Comparison of ENCODE assay signal across 17 cellular contexts in genomic region chr2:54617409-54617808, GRCh38.
DNase-seq lines count a peak whose midpoint lies in the region; ATAC-seq and TF ChIP-seq lines count a peak whose summit lies in the region.
"Had no signal": no experiment of that assay in that cellular context is flagged by ENCODE, and none has a peak within 500 bp of the region (broad histone marks: within the 10 kb centered on the region; RNA-seq: fewer than 3 reads in every experiment).

No MANE protein-coding gene starts in this region.

- TF ChIP-seq POLR2A in esophagus muscularis mucosa (IDR thresholded peaks at IDR 0.05; ENCODE audit: low read depth): no peak

- CTCF ChIA-PET in naive thymus-derived CD4-positive, alpha-beta T cell (lab: Charles Lee): interaction anchor here (0.6 to 1.6 kb wide), 4 partner anchors 13 to 94 kb away, joined by 3 read pairs; no protein-coding TSS in a partner anchor

- DNase-seq in LNCaP clone FGC (ENCODE audit: low read depth) (peak; percentile 46), esophagus muscularis mucosa (ENCODE audit: extremely low spot score) (no peak), NCI-H345 treated with DMSO at 0.1 percent for 48 hours (lab: John Stamatoyannopoulos, UW; ENCODE audit: unreplicated experiment) (no peak), NCI-H1417 (lab: John Stamatoyannopoulos, UW) (no peak)
- DNase-seq in naive thymus-derived CD4-positive, alpha-beta T cell: no peak
- DNase-seq: BE2C, DMS 273 treated with DMSO at 0.1 percent for 48 hours, EL, MG63, NCI-H1092 treated with DMSO at 0.1 percent for 48 hours, NCI-H1694 treated with DMSO at 0.1 percent for 48 hours, NCI-H446, NCI-H748 treated with DMSO at 0.1 percent for 48 hours, PC-3 had no signal

- no peaks in the 10 kb centered on the region for H3K9me3 ChIP-seq in esophagus muscularis mucosa
- no peaks in the 10 kb centered on the region for H3K9me3 ChIP-seq in naive thymus-derived CD4-positive, alpha-beta T cell (ENCODE audit: control insufficient read depth in 2 of 3, low read length in 3 of 3)
- H3K9me3 ChIP-seq in stomach smooth muscle (ENCODE audit: control insufficient read depth in 2 of 2, low read length in 2 of 2): no peaks in the 10 kb centered on the region
- H3K9me3 ChIP-seq: BE2C, MG63 had no signal

- peaks cover 27 to 74% (median 59%) of the 10 kb centered on the region in 7 donors for H3K4me1 Mint-ChIP-seq in naive thymus-derived CD4-positive, alpha-beta T cell

- no peak for TF ChIP-seq EP300 in esophagus muscularis mucosa (IDR thresholded peaks at IDR 0.05)

- peaks cover 24 to 79% (median 40%) of the 10 kb centered on the region in 4 donors for H3K36me3 ChIP-seq in esophagus muscularis mucosa
- peaks cover 3 to 81% (median 4%) of the 10 kb centered on the region in 3 experiments for H3K36me3 ChIP-seq in naive thymus-derived CD4-positive, alpha-beta T cell (ENCODE audit: control insufficient read depth in 2 of 3, insufficient read depth in 3 of 3, low read length in 3 of 3)
- peaks cover 18 to 30% of the 10 kb centered on the region in 2 donors for H3K36me3 ChIP-seq in stomach smooth muscle (ENCODE audit: control insufficient read depth in 2 of 2, insufficient read depth in 2 of 2, low read length in 2 of 2)

- H3K27me3 ChIP-seq in esophagus muscularis mucosa: no peaks in the 10 kb centered on the region
- no peaks in the 10 kb centered on the region for H3K27me3 ChIP-seq in naive thymus-derived CD4-positive, alpha-beta T cell (ENCODE audit: control insufficient read depth in 2 of 2, insufficient read depth in 2 of 2, low read length in 2 of 2)
- no peaks in the 10 kb centered on the region for H3K27me3 ChIP-seq in stomach smooth muscle (ENCODE audit: control insufficient read depth in 1 of 2, insufficient read depth in 2 of 2, low read length in 2 of 2)
- H3K27me3 ChIP-seq: BE2C, MG63 had no signal

- H3K27ac ChIP-seq in esophagus muscularis mucosa (replicated peaks in 1 of 4) (peak overlapping the region in 3 of 4 donors; percentile 55 to 70 (median 68)), stomach smooth muscle (ENCODE audit: low read length) (peak overlapping the region; percentile 43)
- H3K27ac ChIP-seq in naive thymus-derived CD4-positive, alpha-beta T cell (ENCODE audit: low read depth, low read length): no peak overlapping the region
- H3K27ac ChIP-seq: KMS-11 had no signal

- H3K9ac ChIP-seq in stomach smooth muscle (ENCODE audit: low read length in 2 of 2): no peak overlapping the region
- H3K9ac ChIP-seq: KMS-11 had no signal

- no peak overlapping the region for H3K4me3 ChIP-seq in LNCaP clone FGC (ENCODE audit: low read depth, low read length)
- no peak overlapping the region for H3K4me3 ChIP-seq in esophagus muscularis mucosa
- no peak overlapping the region for H3K4me3 ChIP-seq in naive thymus-derived CD4-positive, alpha-beta T cell (ENCODE audit: low read length)
- no peak overlapping the region for H3K4me3 ChIP-seq in stomach smooth muscle (ENCODE audit: low read length in 2 of 2)
- H3K4me3 ChIP-seq: MG63 had no signal

- 43% methylated on average over 7 of the region's 7 CpGs for WGBS in esophagus muscularis mucosa

- no peak for ATAC-seq in naive thymus-derived CD4-positive, alpha-beta T cell
- ATAC-seq in GM19328 (IDR thresholded peaks at IDR 0.05; ENCODE audit: unreplicated experiment): no peak
- ATAC-seq: PC-3 had no signal

- no peak overlapping the region for H3K4me3 Mint-ChIP-seq in naive thymus-derived CD4-positive, alpha-beta T cell

- POLR2A ChIA-PET in naive thymus-derived CD4-positive, alpha-beta T cell (lab: Charles Lee): interaction anchor here (0.6 to 4.3 kb wide), 4 partner anchors 11 to 93 kb away, joined by 3 to 19 read pairs (median 8); no protein-coding TSS in a partner anchor

- H3K27me3 Mint-ChIP-seq in naive thymus-derived CD4-positive, alpha-beta T cell: no peaks in the 10 kb centered on the region

- peaks cover 19 to 76% (median 45%) of the 10 kb centered on the region in 5 donors for H3K36me3 Mint-ChIP-seq in naive thymus-derived CD4-positive, alpha-beta T cell

- H3K9me3 Mint-ChIP-seq in naive thymus-derived CD4-positive, alpha-beta T cell: no peaks in the 10 kb centered on the region

- H3K4me1 ChIP-seq in esophagus muscularis mucosa: peaks cover 76 to 85% (median 78%) of the 10 kb centered on the region in 4 donors
- H3K4me1 ChIP-seq in naive thymus-derived CD4-positive, alpha-beta T cell (ENCODE audit: control insufficient read depth in 2 of 2, insufficient read depth in 2 of 2, low read length in 2 of 2): peaks cover 0 to 15% of the 10 kb centered on the region in 2 donors
- peaks cover 37% of the 10 kb centered on the region for H3K4me1 ChIP-seq in stomach smooth muscle (ENCODE audit: control insufficient read depth, insufficient read depth, low read length)
- H3K4me1 ChIP-seq: BE2C had no signal

- peak overlapping the region in 5 of 9 donors; percentile 18 to 88 (median 62) for H3K27ac Mint-ChIP-seq in naive thymus-derived CD4-positive, alpha-beta T cell

- intact Hi-C loops in esophagus muscularis mucosa (cut with DNase I): no loop called here
- intact Hi-C loops in naive thymus-derived CD4-positive, alpha-beta T cell (cut with micrococcal nuclease): loop anchor here in 1 of 2 donors (5.0 kb wide), 1 partner anchor 35 kb away; no protein-coding TSS in a partner anchor

- TF ChIP-seq CTCF in LNCaP clone FGC (IDR thresholded peaks at IDR 0.05; ENCODE audit: control insufficient read depth, extremely low read depth, insufficient read depth) (no peak), esophagus muscularis mucosa (IDR thresholded peaks at IDR 0.05) (peak in 1 of 3 experiments; percentile 19)
